Comparison of ENCODE assay signal across 17 cellular contexts in the genomic region with DNA sequence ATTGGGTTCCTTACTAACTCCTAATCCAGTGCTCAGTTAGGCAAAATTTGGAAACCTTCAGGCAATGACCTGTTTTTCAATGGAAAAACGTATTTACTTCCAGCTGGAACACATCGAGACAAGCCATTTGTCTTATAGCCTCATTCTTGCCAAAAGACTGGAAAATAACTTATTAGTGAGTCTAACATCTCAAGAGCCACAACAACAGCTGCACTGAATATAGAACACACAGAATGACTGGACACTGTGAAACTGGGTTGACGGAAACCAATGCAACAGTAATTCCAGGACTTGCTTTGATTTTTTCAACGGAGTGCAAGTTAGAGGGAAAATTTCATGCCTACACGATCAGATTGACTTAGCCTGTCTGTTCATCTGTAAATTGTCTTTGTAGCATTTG.
"Had no signal": no experiment of that assay in that cellular context is flagged by ENCODE, and none has a peak within 500 bp of the region (broad histone marks: within the 10 kb centered on the region; RNA-seq: fewer than 3 reads in every experiment).

No MANE protein-coding gene starts in this region.

- H3K27ac ChIP-seq: neutrophil, parathyroid adenoma, vagina had no signal

- H3K9me3 Mint-ChIP-seq: activated CD4-positive, alpha-beta memory T cell treated with anti-CD3 and anti-CD28 coated beads for 36 hours; naive B cell; stimulated activated effector memory CD8-positive, alpha-beta T cell treated with anti-CD3 and anti-CD28 coated beads, Interleukin-12 subunit alpha, Interleukin-12 subunit beta, amount 100 ng/mL, for 72 hours had no signal

- DNase-seq: activated CD4-positive, alpha-beta memory T cell treated with anti-CD3 and anti-CD28 coated beads for 36 hours; activated CD4-positive, alpha-beta T cell treated with anti-CD3 and anti-CD28 coated beads for 36 hours; activated CD8-positive, alpha-beta memory T cell treated with anti-CD3 and anti-CD28 coated beads, Interleukin-2, amount 10 ng/mL, durations not matched to agents 7 days and 5 days; activated effector memory CD4-positive, alpha-beta T cell treated with Interleukin-2 at 50 U/mL for 16 hours; activated naive CD4-positive, alpha-beta T cell treated with anti-CD3 and anti-CD28 coated beads, Interleukin-2, amount 50 U/mL, for 16 hours; activated T-cell treated with anti-CD3 and anti-CD28 coated beads, Interleukin-2, amount 50 U/mL, for 1 hour; caudate nucleus; foreskin fibroblast; kidney glomerular epithelial cell; midbrain; naive B cell; sigmoid colon; T-helper 17 cell had no signal

- H3K4me3 Mint-ChIP-seq: activated CD4-positive, alpha-beta memory T cell treated with anti-CD3 and anti-CD28 coated beads for 36 hours; activated CD4-positive, alpha-beta T cell treated with anti-CD3 and anti-CD28 coated beads for 36 hours; activated CD8-positive, alpha-beta memory T cell treated with anti-CD3 and anti-CD28 coated beads, Interleukin-2, amount 10 ng/mL, durations not matched to agents 7 days and 5 days; naive B cell; stimulated activated effector memory CD8-positive, alpha-beta T cell treated with anti-CD3 and anti-CD28 coated beads, Interleukin-12 subunit alpha, Interleukin-12 subunit beta, amount 100 ng/mL, for 72 hours; T-helper 17 cell had no signal

- H3K4me1 ChIP-seq: parathyroid adenoma, vagina had no signal

- H3K27ac Mint-ChIP-seq: activated CD4-positive, alpha-beta memory T cell treated with anti-CD3 and anti-CD28 coated beads for 36 hours; activated CD4-positive, alpha-beta T cell treated with anti-CD3 and anti-CD28 coated beads for 36 hours; activated CD8-positive, alpha-beta memory T cell treated with anti-CD3 and anti-CD28 coated beads, Interleukin-2, amount 10 ng/mL, durations not matched to agents 7 days and 5 days; naive B cell; stimulated activated effector memory CD8-positive, alpha-beta T cell treated with anti-CD3 and anti-CD28 coated beads, Interleukin-12 subunit alpha, Interleukin-12 subunit beta, amount 100 ng/mL, for 72 hours; T-helper 17 cell had no signal

- H3K4me1 Mint-ChIP-seq: activated CD4-positive, alpha-beta T cell treated with anti-CD3 and anti-CD28 coated beads for 36 hours; activated CD8-positive, alpha-beta memory T cell treated with anti-CD3 and anti-CD28 coated beads, Interleukin-2, amount 10 ng/mL, durations not matched to agents 7 days and 5 days; naive B cell; stimulated activated effector memory CD8-positive, alpha-beta T cell treated with anti-CD3 and anti-CD28 coated beads, Interleukin-12 subunit alpha, Interleukin-12 subunit beta, amount 100 ng/mL, for 72 hours; T-helper 17 cell had no signal

- H3K27me3 ChIP-seq: neutrophil, sigmoid colon, vagina had no signal

- H3K36me3 Mint-ChIP-seq: activated CD4-positive, alpha-beta memory T cell treated with anti-CD3 and anti-CD28 coated beads for 36 hours; activated CD8-positive, alpha-beta memory T cell treated with anti-CD3 and anti-CD28 coated beads, Interleukin-2, amount 10 ng/mL, durations not matched to agents 7 days and 5 days; naive B cell; stimulated activated effector memory CD8-positive, alpha-beta T cell treated with anti-CD3 and anti-CD28 coated beads, Interleukin-12 subunit alpha, Interleukin-12 subunit beta, amount 100 ng/mL, for 72 hours had no signal

- ATAC-seq: activated CD4-positive, alpha-beta T cell treated with anti-CD3 and anti-CD28 coated beads for 36 hours; activated CD8-positive, alpha-beta memory T cell treated with anti-CD3 and anti-CD28 coated beads, Interleukin-2, amount 10 ng/mL, durations not matched to agents 7 days and 5 days; stimulated activated effector memory CD8-positive, alpha-beta T cell treated with anti-CD3 and anti-CD28 coated beads, Interleukin-12 subunit alpha, Interleukin-12 subunit beta, amount 100 ng/mL, for 72 hours; T-helper 17 cell had no signal
